ENCODE assay signal across 8 cellular contexts in the genomic region with DNA sequence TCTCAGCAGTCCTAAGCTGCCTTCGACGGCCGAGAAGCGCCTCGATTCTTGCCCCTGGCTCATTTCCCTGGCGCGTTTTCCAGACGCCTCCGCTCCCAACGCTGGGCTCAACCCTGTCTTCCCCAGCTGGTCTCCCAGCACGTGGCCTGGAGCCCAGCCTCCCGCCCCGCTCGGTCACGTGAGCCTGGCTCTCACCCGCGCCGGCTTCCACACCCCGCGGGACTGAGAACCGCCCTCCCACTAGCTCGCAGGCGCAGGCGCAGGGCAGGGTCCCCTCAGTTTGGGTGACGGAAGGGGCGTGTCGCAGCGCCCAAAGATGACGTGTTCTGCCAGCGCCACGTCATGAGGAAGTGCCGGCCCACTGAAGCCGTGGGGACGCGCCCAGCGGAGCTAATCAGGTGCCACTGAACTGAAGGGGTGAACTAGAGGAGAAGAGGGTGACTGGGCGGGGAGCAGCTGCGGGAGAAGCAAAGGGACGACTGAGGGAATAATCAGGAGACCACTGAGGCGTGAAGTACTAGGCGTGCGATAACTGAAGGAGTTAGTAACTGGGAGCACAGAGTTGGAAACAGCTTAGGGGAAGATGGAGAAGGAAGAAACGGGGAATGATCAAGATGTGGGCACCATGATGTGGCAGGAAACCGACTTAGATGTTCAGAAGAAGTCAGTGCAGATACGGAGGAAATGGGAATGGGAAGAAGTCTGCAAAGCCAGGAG. TPM values are rescaled to one million over a fixed set of nuclear protein-coding genes. Genes with fewer than 3 reads are reported as not detected.
DNase-seq lines count a peak whose midpoint lies in the region; ATAC-seq and TF ChIP-seq lines count a peak whose summit lies in the region.

A gene with protein sequence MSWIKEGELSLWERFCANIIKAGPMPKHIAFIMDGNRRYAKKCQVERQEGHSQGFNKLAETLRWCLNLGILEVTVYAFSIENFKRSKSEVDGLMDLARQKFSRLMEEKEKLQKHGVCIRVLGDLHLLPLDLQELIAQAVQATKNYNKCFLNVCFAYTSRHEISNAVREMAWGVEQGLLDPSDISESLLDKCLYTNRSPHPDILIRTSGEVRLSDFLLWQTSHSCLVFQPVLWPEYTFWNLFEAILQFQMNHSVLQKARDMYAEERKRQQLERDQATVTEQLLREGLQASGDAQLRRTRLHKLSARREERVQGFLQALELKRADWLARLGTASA (plus strand): TSS at position 343 of the 717 bp plus-strand sequence. CDS start 625 bp downstream, outside the sequence.

- peak within 1 kb of the TSS; percentile 77 for H3K27ac ChIP-seq in muscle layer of colon (ENCODE audit: low read depth, low read length)

- H3K4me3 ChIP-seq in epithelial cell of proximal tubule (ENCODE audit: low read depth, low read length) (peak within 1 kb of the TSS; percentile 67), muscle layer of colon (ENCODE audit: low read depth in 1 of 2, low read length in 2 of 2) (peak within 1 kb of the TSS; percentile 57 to 89)

- H3K9ac ChIP-seq in muscle layer of colon (ENCODE audit: low read length), result peak within 1 kb of the TSS; percentile 47

- no peaks in the 10 kb centered on the region for H3K27me3 ChIP-seq in muscle layer of colon (ENCODE audit: control insufficient read depth in 1 of 2, insufficient read depth in 2 of 2, low read length in 2 of 2)

- peaks cover 41% of the 10 kb centered on the region for H3K36me3 Mint-ChIP-seq in activated T-cell treated with anti-CD3 and anti-CD28 coated beads, Interleukin-2, amount 50 U/mL, for 24 hours (ENCODE audit: low read depth)

- peaks cover 12% of the 10 kb centered on the region for H3K4me1 ChIP-seq in muscle layer of colon (ENCODE audit: insufficient read depth, low read length)

- DNase-seq in DMS153 treated with DMSO at 0.1 percent for 48 hours (lab: John Stamatoyannopoulos, UW; ENCODE audit: unreplicated experiment) (peak; percentile 99), KBM-7 (peak; percentile 99), epithelial cell of proximal tubule (ENCODE audit: low read depth) (peak; percentile 70)
- DNase-seq in activated T-cell treated with anti-CD3 and anti-CD28 coated beads, Interleukin-2, amount 50 U/mL, for 24 hours, result peak; percentile 99
- peak; percentile 98 for DNase-seq in stimulated activated CD8-positive, alpha-beta memory T cell treated with anti-CD3 and anti-CD28 coated beads, Interleukin-7, amount 100 ng/mL, for 24 hours (ENCODE audit: low read depth)

- no peaks in the 10 kb centered on the region for H3K36me3 ChIP-seq in muscle layer of colon (ENCODE audit: insufficient read depth, low read length)

- peak within 1 kb of the TSS; percentile 92 for H3K27ac Mint-ChIP-seq in activated T-cell treated with anti-CD3 and anti-CD28 coated beads, Interleukin-2, amount 50 U/mL, for 24 hours

- H3K9me3 Mint-ChIP-seq in activated T-cell treated with anti-CD3 and anti-CD28 coated beads, Interleukin-2, amount 50 U/mL, for 24 hours, result no peaks in the 10 kb centered on the region

- TF ChIP-seq CTCF in epithelial cell of proximal tubule (conservative IDR thresholded peaks at IDR 0.05; ENCODE audit: low read depth, low read length), result no peak

- H3K4me3 Mint-ChIP-seq in activated T-cell treated with anti-CD3 and anti-CD28 coated beads, Interleukin-2, amount 50 U/mL, for 24 hours, result peak within 1 kb of the TSS; percentile 90

- no peaks in the 10 kb centered on the region for H3K27me3 Mint-ChIP-seq in activated T-cell treated with anti-CD3 and anti-CD28 coated beads, Interleukin-2, amount 50 U/mL, for 24 hours

- peaks cover 26% of the 10 kb centered on the region for H3K4me1 Mint-ChIP-seq in activated T-cell treated with anti-CD3 and anti-CD28 coated beads, Interleukin-2, amount 50 U/mL, for 24 hours (ENCODE audit: low read depth)

- in situ Hi-C loops in KBM-7 (cut with MboI; ENCODE audit: low pct_unique_long_range_greater_than_20kb, low sequenced_read_pairs), result no loop called here

- peak; percentile 86 for ATAC-seq in GM21717 (IDR thresholded peaks at IDR 0.05; ENCODE audit: unreplicated experiment)

- no peaks in the 10 kb centered on the region for H3K9me3 ChIP-seq in muscle layer of colon (ENCODE audit: low read length)

TF ChIP-seq in PFSK-1, 5 proteins besides CTCF, POLR2A, EP300 and RAD21:
- TF ChIP-seq TAF1 (IDR thresholded peaks at IDR 0.05; ENCODE audit: borderline replicate concordance, insufficient read depth, low read length) (no peak), FOXP2 (optimal IDR thresholded peaks at IDR 0.05; ENCODE audit: borderline replicate concordance, extremely low read depth, extremely low read length, insufficient read depth) (peak; percentile 87), SIN3A (IDR thresholded peaks at IDR 0.05; ENCODE audit: borderline replicate concordance, insufficient read depth, low read length) (no peak), POLR2AphosphoS5 (IDR thresholded peaks at IDR 0.05; ENCODE audit: low read depth, low read length) (peak; percentile 92)
- TF ChIP-seq, protein P1, sequence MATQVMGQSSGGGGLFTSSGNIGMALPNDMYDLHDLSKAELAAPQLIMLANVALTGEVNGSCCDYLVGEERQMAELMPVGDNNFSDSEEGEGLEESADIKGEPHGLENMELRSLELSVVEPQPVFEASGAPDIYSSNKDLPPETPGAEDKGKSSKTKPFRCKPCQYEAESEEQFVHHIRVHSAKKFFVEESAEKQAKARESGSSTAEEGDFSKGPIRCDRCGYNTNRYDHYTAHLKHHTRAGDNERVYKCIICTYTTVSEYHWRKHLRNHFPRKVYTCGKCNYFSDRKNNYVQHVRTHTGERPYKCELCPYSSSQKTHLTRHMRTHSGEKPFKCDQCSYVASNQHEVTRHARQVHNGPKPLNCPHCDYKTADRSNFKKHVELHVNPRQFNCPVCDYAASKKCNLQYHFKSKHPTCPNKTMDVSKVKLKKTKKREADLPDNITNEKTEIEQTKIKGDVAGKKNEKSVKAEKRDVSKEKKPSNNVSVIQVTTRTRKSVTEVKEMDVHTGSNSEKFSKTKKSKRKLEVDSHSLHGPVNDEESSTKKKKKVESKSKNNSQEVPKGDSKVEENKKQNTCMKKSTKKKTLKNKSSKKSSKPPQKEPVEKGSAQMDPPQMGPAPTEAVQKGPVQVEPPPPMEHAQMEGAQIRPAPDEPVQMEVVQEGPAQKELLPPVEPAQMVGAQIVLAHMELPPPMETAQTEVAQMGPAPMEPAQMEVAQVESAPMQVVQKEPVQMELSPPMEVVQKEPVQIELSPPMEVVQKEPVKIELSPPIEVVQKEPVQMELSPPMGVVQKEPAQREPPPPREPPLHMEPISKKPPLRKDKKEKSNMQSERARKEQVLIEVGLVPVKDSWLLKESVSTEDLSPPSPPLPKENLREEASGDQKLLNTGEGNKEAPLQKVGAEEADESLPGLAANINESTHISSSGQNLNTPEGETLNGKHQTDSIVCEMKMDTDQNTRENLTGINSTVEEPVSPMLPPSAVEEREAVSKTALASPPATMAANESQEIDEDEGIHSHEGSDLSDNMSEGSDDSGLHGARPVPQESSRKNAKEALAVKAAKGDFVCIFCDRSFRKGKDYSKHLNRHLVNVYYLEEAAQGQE (IDR thresholded peaks at IDR 0.05; ENCODE audit: insufficient read depth in 1 of 2, low read depth in 2 of 2, low read length in 2 of 2), result no peak

RNA-seq across cellular contexts. Expression of the gene that starts here (rescaled TPM):
- polyA plus RNA-seq in PFSK-1 (2012; ENCODE audit: insufficient read length, low read depth), result 26.5 TPM
- 28.4 and 47.9 TPM in 2 replicates for total RNA-seq in epithelial cell of proximal tubule

Comparison
In these comparisons a context has a peak if more than half of its experiments do, and no peak if none do; other contexts are left out.
1. Peak in every context shown above with its lines: DNase-seq, ATAC-seq, H3K4me3 ChIP-seq and H3K27ac ChIP-seq.